13 cellular contexts compared by ENCODE assay signal in genomic region chr1:8097908-8098307, GRCh38.
A peak's percentile ranks its signal among the peaks of the same experiment; 100 is the strongest.
DNase-seq lines count a peak whose midpoint lies in the region; ATAC-seq, FAIRE-seq and TF ChIP-seq lines count a peak whose summit lies in the region.
"Had no signal": no experiment of that assay in that cellular context is flagged by ENCODE, and none has a peak within 500 bp of the region (broad histone marks: within the 10 kb centered on the region; RNA-seq: fewer than 3 reads in every experiment).

No MANE protein-coding gene starts in this region.

- H2AFZ ChIP-seq in SK-N-SH (ENCODE audit: low read depth) (peak overlapping the region; percentile 45; the same call in 1 of the 2 replicates), HepG2 (ENCODE audit: low read length) (no peak overlapping the region)

- peak overlapping the region; percentile 36; the same call in 1 of the 2 replicates for H3K9ac ChIP-seq in SK-N-SH
- H3K9ac ChIP-seq in HepG2 (ENCODE audit: insufficient read depth, low read depth, low read length), result peak overlapping the region; percentile 43; the same call in 1 of the 2 replicates

- BruUV-seq in HepG2 (replicated peaks; lab: Mats Ljungman, UMichigan), result TSS peak; percentile 66

- H3K27me3 ChIP-seq in SK-N-SH (ENCODE audit: insufficient read depth), result no peaks in the 10 kb centered on the region
- H3K27me3 ChIP-seq in HepG2 (ENCODE audit: control insufficient read depth in 1 of 2, insufficient read depth in 2 of 2, low read length in 2 of 2), result no peaks in the 10 kb centered on the region
- no peaks in the 10 kb centered on the region for H3K27me3 ChIP-seq in transverse colon

- TF ChIP-seq CTCF in SK-N-SH (IDR thresholded peaks at IDR 0.05) (no peak), HepG2 (CRISPR knock-in tag; IDR thresholded peaks at IDR 0.05) (no peak), transverse colon (IDR thresholded peaks at IDR 0.05) (no peak)

- H3F3A ChIP-seq in SK-N-SH (replicated peaks; ENCODE audit: insufficient read depth), result peaks cover 35% of the 10 kb centered on the region

- in situ Hi-C loops in HepG2 (cut with HindIII; ENCODE audit: extremely low pct_ligation_motif_present, low pct_unique_long_range_greater_than_20kb) (no loop called here), transverse colon (cut with MboI; ENCODE audit: low pct_ligation_motif_present in 1 of 4, low pct_unique_long_range_greater_than_20kb in 1 of 4, low sequenced_read_pairs in 3 of 4) (no loop called here)

- H3K9me2 ChIP-seq in SK-N-SH, result no peaks in the 10 kb centered on the region

- DNase-seq in activated CD8-positive, alpha-beta memory T cell treated with anti-CD3 and anti-CD28 coated beads, Interleukin-2, amount 10 ng/mL, durations not matched to agents 7 days and 5 days, result no peak
- DNase-seq in activated CD8-positive, alpha-beta memory T cell treated with anti-CD3 and anti-CD28 coated beads for 24 hours, result no peak
- DNase-seq in SK-N-SH (no peak), HepG2 (ENCODE audit: low spot score) (no peak), transverse colon (no peak), NCI-H82 (lab: John Stamatoyannopoulos, UW) (no peak), sciatic nerve (ENCODE audit: low spot score) (no peak), NCI-H446 (lab: John Stamatoyannopoulos, UW) (no peak)
- DNase-seq: activated naive CD8-positive, alpha-beta T cell treated with anti-CD3 and anti-CD28 coated beads, Interleukin-2, amount 10 ng/mL, durations not matched to agents 7 days and 5 days; AML-193; H7; naive thymus-derived CD4-positive, alpha-beta T cell had no signal

- H3K36me3 Mint-ChIP-seq in activated CD8-positive, alpha-beta memory T cell treated with anti-CD3 and anti-CD28 coated beads, Interleukin-2, amount 10 ng/mL, durations not matched to agents 7 days and 5 days, result peaks cover 6% of the 10 kb centered on the region
- H3K36me3 Mint-ChIP-seq: activated naive CD8-positive, alpha-beta T cell treated with anti-CD3 and anti-CD28 coated beads, Interleukin-2, amount 10 ng/mL, durations not matched to agents 7 days and 5 days; naive thymus-derived CD4-positive, alpha-beta T cell had no signal

- H3K4me2 ChIP-seq in SK-N-SH (no peak overlapping the region; the same call in 1 of the 2 replicates), HepG2 (ENCODE audit: low read depth, low read length) (peak overlapping the region; percentile 51)

- no peak for FAIRE-seq in HepG2 (lab: Jason Lieb, UNC)

- peaks cover 0 to 23% of the 10 kb centered on the region in 2 experiments; a peak in 2 of 4 replicates for H3K4me1 ChIP-seq in SK-N-SH (ENCODE audit: control insufficient read depth in 1 of 2, insufficient read depth in 2 of 2, low read depth in 1 of 2, low read length in 1 of 2)
- peaks cover 60% of the 10 kb centered on the region for H3K4me1 ChIP-seq in HepG2 (ENCODE audit: insufficient read depth, low read length)
- H3K4me1 ChIP-seq in transverse colon, result peaks cover 19 to 48% (median 39%) of the 10 kb centered on the region in 4 donors

- whole genome bisulfite sequencing in SK-N-SH (ENCODE audit: low lambda C conversion rate), result 66% methylated on average over 5 of the region's 5 CpGs
- WGBS in HepG2 (ENCODE audit: low lambda C conversion rate), result 63% methylated on average over 5 of the region's 5 CpGs
- 61 to 70% methylated on average over 4 to 5 of the region's 5 CpGs for WGBS in transverse colon (ENCODE audit: low coverage in 1 of 2), 2 donors

- TF ChIP-seq RAD21 in SK-N-SH (IDR thresholded peaks at IDR 0.05; ENCODE audit: low read length) (no peak), HepG2 (CRISPR knock-in tag; IDR thresholded peaks at IDR 0.05) (no peak)

- H3K27ac ChIP-seq in SK-N-SH (ENCODE audit: low read depth in 2 of 2, low read length in 1 of 2), result peak overlapping the region; percentile 79 to 94; a peak in 3 of 4 replicates
- peak overlapping the region; percentile 72 for H3K27ac ChIP-seq in HepG2 (ENCODE audit: extremely low read length, insufficient read depth, low read length)
- H3K27ac ChIP-seq in transverse colon, result peak overlapping the region; percentile 83 to 90 (median 86)
- H3K27ac ChIP-seq: VCaP had no signal

- no peaks in the 10 kb centered on the region for H3K36me3 ChIP-seq in SK-N-SH (replicated peaks in 1 of 2; ENCODE audit: control insufficient read depth in 1 of 2, insufficient read depth in 2 of 2, low read length in 1 of 2)
- H3K36me3 ChIP-seq in HepG2 (replicated peaks in 1 of 2; ENCODE audit: control insufficient read depth in 1 of 2, insufficient read depth in 2 of 2, low read length in 2 of 2), result no peaks in the 10 kb centered on the region
- no peaks in the 10 kb centered on the region for H3K36me3 ChIP-seq in transverse colon

- POLR2A ChIA-PET in SK-N-SH (lab: Yijun Ruan, JAX) (no interaction called here), HepG2 (lab: Yijun Ruan, JAX) (interaction anchor here (0.9 to 4.2 kb wide), 5 partner anchors 19 to 71 kb away, joined by 5 to 34 read pairs (median 18); partner anchors contain the start of gene ERRFI1)

- H3K4me3 Mint-ChIP-seq in activated CD8-positive, alpha-beta memory T cell treated with anti-CD3 and anti-CD28 coated beads, Interleukin-2, amount 10 ng/mL, durations not matched to agents 7 days and 5 days, result no peak overlapping the region
- H3K4me3 Mint-ChIP-seq: activated naive CD8-positive, alpha-beta T cell treated with anti-CD3 and anti-CD28 coated beads, Interleukin-2, amount 10 ng/mL, durations not matched to agents 7 days and 5 days had no signal

- intact Hi-C loops in HepG2 (cut with micrococcal nuclease; ENCODE audit: unreplicated experiment) (loop anchor here (10.0 kb wide), 1 partner anchor 53 kb away; no protein-coding TSS in a partner anchor), transverse colon (cut with DNase I; ENCODE audit: low total_unique reads) (no loop called here), sciatic nerve (cut with DNase I) (no loop called here)

- no peaks in the 10 kb centered on the region for H3K79me2 ChIP-seq in SK-N-SH (ENCODE audit: insufficient read depth)
- peaks cover 2% of the 10 kb centered on the region for H3K79me2 ChIP-seq in HepG2 (ENCODE audit: insufficient read depth, low read length)

- TF ChIP-seq EP300 in SK-N-SH (IDR thresholded peaks at IDR 0.05; ENCODE audit: borderline replicate concordance in 1 of 2, low read depth in 1 of 2, low read length in 1 of 2) (no peak), HepG2 (IDR thresholded peaks at IDR 0.05; ENCODE audit: low read depth in 2 of 2, low read length in 2 of 2) (no peak), HepG2 (CRISPR knock-in tag; IDR thresholded peaks at IDR 0.05; ENCODE audit: borderline replicate concordance) (no peak), transverse colon (IDR thresholded peaks at IDR 0.05; ENCODE audit: low read depth) (no peak)

- H4K20me1 ChIP-seq in SK-N-SH (ENCODE audit: insufficient read depth), result no peaks in the 10 kb centered on the region
- H4K20me1 ChIP-seq in HepG2 (ENCODE audit: insufficient read depth, low read length), result no peaks in the 10 kb centered on the region

- peak overlapping the region; percentile 81 for H3K27ac Mint-ChIP-seq in activated CD8-positive, alpha-beta memory T cell treated with anti-CD3 and anti-CD28 coated beads, Interleukin-2, amount 10 ng/mL, durations not matched to agents 7 days and 5 days
- H3K27ac Mint-ChIP-seq: activated naive CD8-positive, alpha-beta T cell treated with anti-CD3 and anti-CD28 coated beads, Interleukin-2, amount 10 ng/mL, durations not matched to agents 7 days and 5 days had no signal

- H3K4me3 ChIP-seq in SK-N-SH (ENCODE audit: low read depth in 2 of 2, low read length in 1 of 2), result no peak overlapping the region
- no peak overlapping the region for H3K4me3 ChIP-seq in HepG2 (replicated peaks in 1 of 3; ENCODE audit: insufficient read depth in 1 of 3, low read depth in 2 of 3, low read length in 3 of 3)
- H3K4me3 ChIP-seq in transverse colon, result no peak overlapping the region

- no peaks in the 10 kb centered on the region for H3K27me3 Mint-ChIP-seq in activated CD8-positive, alpha-beta memory T cell treated with anti-CD3 and anti-CD28 coated beads, Interleukin-2, amount 10 ng/mL, durations not matched to agents 7 days and 5 days

- CTCF ChIA-PET in activated CD8-positive, alpha-beta memory T cell treated with anti-CD3 and anti-CD28 coated beads, Interleukin-2, amount 10 ng/mL, durations not matched to agents 7 days and 5 days (lab: Charles Lee), result interaction anchor here (0.7 to 1.2 kb wide), 3 partner anchors 21 to 68 kb away, joined by 3 read pairs; no protein-coding TSS in a partner anchor
- CTCF ChIA-PET in SK-N-SH (lab: Yijun Ruan, JAX), result no interaction called here
- CTCF ChIA-PET in HepG2 (lab: Yijun Ruan, JAX; ENCODE audit: low intra/inter-chr PET ratio, low total read pairs), result no interaction called here

- H3K9me3 Mint-ChIP-seq in activated CD8-positive, alpha-beta memory T cell treated with anti-CD3 and anti-CD28 coated beads, Interleukin-2, amount 10 ng/mL, durations not matched to agents 7 days and 5 days (ENCODE audit: low read depth), result no peaks in the 10 kb centered on the region
- H3K9me3 Mint-ChIP-seq: activated naive CD8-positive, alpha-beta T cell treated with anti-CD3 and anti-CD28 coated beads, Interleukin-2, amount 10 ng/mL, durations not matched to agents 7 days and 5 days; naive thymus-derived CD4-positive, alpha-beta T cell had no signal

- H3K4me1 Mint-ChIP-seq in activated CD8-positive, alpha-beta memory T cell treated with anti-CD3 and anti-CD28 coated beads, Interleukin-2, amount 10 ng/mL, durations not matched to agents 7 days and 5 days, result peaks cover 24% of the 10 kb centered on the region

- TF ChIP-seq POLR2A in HepG2 (IDR thresholded peaks at IDR 0.05; ENCODE audit: insufficient read depth in 1 of 2, low read depth in 2 of 2, low read length in 2 of 2) (no peak), transverse colon (IDR thresholded peaks at IDR 0.05) (no peak)

- no peak for ATAC-seq in activated CD8-positive, alpha-beta memory T cell treated with anti-CD3 and anti-CD28 coated beads, Interleukin-2, amount 10 ng/mL, durations not matched to agents 7 days and 5 days
- ATAC-seq in HepG2 (peak; percentile 56), sciatic nerve (no peak)

- H3K9me3 ChIP-seq in SK-N-SH (no peaks in the 10 kb centered on the region), HepG2 (ENCODE audit: low read length) (no peaks in the 10 kb centered on the region), transverse colon (no peaks in the 10 kb centered on the region)

TF ChIP-seq in HepG2, 621 proteins besides CTCF, POLR2A, EP300 and RAD21 (continues in another document):
- TF ChIP-seq FOXA3 (CRISPR knock-in tag; IDR thresholded peaks at IDR 0.05), result 0 out of 2 replicates have a peak, but pooled peaks have one; percentile 8
- TF ChIP-seq FOXM1 (CRISPR knock-in tag; IDR thresholded peaks at IDR 0.05), result no peak
- 0 out of 2 replicates have a peak, but pooled peaks have one; percentile 12 for TF ChIP-seq ZNF335 (CRISPR knock-in tag; IDR thresholded peaks at IDR 0.05)
- TF ChIP-seq FOXP1 (IDR thresholded peaks at IDR 0.05), result no peak
- TF ChIP-seq FOXP1 (CRISPR knock-in tag; IDR thresholded peaks at IDR 0.05), result no peak
- 0 out of 2 replicates have a peak, but pooled peaks have one; percentile 24 for TF ChIP-seq ZBTB38 (CRISPR knock-in tag; IDR thresholded peaks at IDR 0.05)
